In the genomic region with DNA sequence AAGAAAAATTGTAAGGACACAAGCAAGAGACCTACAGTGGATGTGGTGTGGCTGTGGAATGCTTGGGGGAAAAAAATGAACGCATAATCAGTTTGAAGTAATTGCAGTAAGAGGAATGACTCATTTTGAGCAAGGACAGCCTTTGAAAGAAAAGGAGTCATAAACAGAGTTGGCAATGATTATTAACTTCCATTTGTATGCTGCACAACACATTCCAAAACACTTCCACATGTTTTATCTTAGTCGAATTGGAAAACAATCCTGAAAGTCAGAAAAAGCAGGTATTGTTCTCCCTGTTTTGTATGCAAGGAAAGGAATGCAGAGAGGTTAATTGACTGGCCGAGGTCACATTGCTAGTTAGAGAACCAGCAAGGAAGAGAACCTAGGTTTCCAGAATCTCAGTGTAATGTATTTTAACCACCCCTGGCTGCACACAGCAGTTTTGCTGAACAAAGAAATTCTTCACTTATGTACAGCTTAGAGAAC, we compare ENCODE assay signal across 10 cellular contexts.
DNase-seq lines count a peak whose midpoint lies in the region; ATAC-seq and TF ChIP-seq lines count a peak whose summit lies in the region.
"Had no signal": no experiment of that assay in that cellular context is flagged by ENCODE, and none has a peak within 500 bp of the region (broad histone marks: within the 10 kb centered on the region; RNA-seq: fewer than 3 reads in every experiment).

No MANE protein-coding gene starts in this region.

- DNase-seq in HFF-Myc (ENCODE audit: extremely low read depth, low read depth): peak; percentile 17
- DNase-seq in astrocyte of the cerebellum (ENCODE audit: low read depth): peak; percentile 93
- peak; percentile 29 for DNase-seq in iPS-NIHi11 (ENCODE audit: low spot score)
- DNase-seq in SIG-M5 treated with dmso at 0.1 percent for 504 hours (lab: John Stamatoyannopoulos, UW; ENCODE audit: unreplicated experiment): no peak
- DNase-seq: KBM-7; stimulated activated CD4-positive, alpha-beta T cell treated with anti-CD3 and anti-CD28 coated beads, Interleukin-2, amount 100 ng/mL, for 48 hours; WERI-Rb-1 had no signal

- no peaks in the 10 kb centered on the region for H3K36me3 ChIP-seq in skeletal muscle satellite cell (ENCODE audit: insufficient read depth, low read length)
- H3K36me3 ChIP-seq: WERI-Rb-1 had no signal

- TF ChIP-seq CTCF in HFF-Myc (IDR thresholded peaks at IDR 0.05; ENCODE audit: low read depth, low read length, missing control alignments) (no peak), astrocyte of the cerebellum (IDR thresholded peaks at IDR 0.05; ENCODE audit: low read depth, low read length, missing control alignments) (no peak)

- H3K9ac ChIP-seq in skeletal muscle satellite cell (ENCODE audit: low read depth, low read length): no peak overlapping the region

- in situ Hi-C loops in astrocyte of the cerebellum (cut with HindIII; ENCODE audit: low sequenced_read_pairs): no loop called here

- H3K9me3 ChIP-seq in skeletal muscle satellite cell (replicated peaks; ENCODE audit: low read length): no peaks in the 10 kb centered on the region

- H3K4me3 ChIP-seq in HFF-Myc (replicated peaks; ENCODE audit: low read depth, low read length) (no peak overlapping the region), astrocyte of the cerebellum (ENCODE audit: low read depth, low read length) (no peak overlapping the region), skeletal muscle satellite cell (ENCODE audit: low read length) (no peak overlapping the region)

- no peaks in the 10 kb centered on the region for H3K27me3 ChIP-seq in skeletal muscle satellite cell (ENCODE audit: control insufficient read depth, insufficient read depth, low read length)

- no peak for ATAC-seq in HG03520 (IDR thresholded peaks at IDR 0.05; ENCODE audit: unreplicated experiment)
- no peak for ATAC-seq in GM19395 (IDR thresholded peaks at IDR 0.05; ENCODE audit: unreplicated experiment)

- H3K4me1 ChIP-seq in skeletal muscle satellite cell (ENCODE audit: control insufficient read depth, insufficient read depth, low read length): peaks cover 13% of the 10 kb centered on the region

- H3K4me2 ChIP-seq in skeletal muscle satellite cell (ENCODE audit: low read length): peak overlapping the region; percentile 29
